24 cellular contexts compared by ENCODE assay signal in genomic region chr12:121849660-121850059, GRCh38. TPM values are rescaled to one million over a fixed set of nuclear protein-coding genes. Genes with fewer than 3 reads are reported as not detected.
DNase-seq lines count a peak whose midpoint lies in the region; ATAC-seq, FAIRE-seq and TF ChIP-seq lines count a peak whose summit lies in the region.
"Had no signal": no experiment of that assay in that cellular context is flagged by ENCODE, and none has a peak within 500 bp of the region (broad histone marks: within the 10 kb centered on the region; RNA-seq: fewer than 3 reads in every experiment).

No MANE protein-coding gene starts in this region.

- CTCF ChIA-PET in GM12878 (lab: Yijun Ruan, JAX) = interaction anchor here (1.4 kb wide), 1 partner anchor 12 kb away, joined by 4 read pairs; no protein-coding TSS in a partner anchor

- H3K9ac ChIP-seq in OCI-LY1 (ENCODE audit: low read length) (no peak overlapping the region), GM12878 (ENCODE audit: control insufficient read depth, insufficient read depth, low read length) (no peak overlapping the region)

- H3K27me3 ChIP-seq in HL-60 (ENCODE audit: insufficient read depth, poor library complexity, severe bottlenecking) (no peaks in the 10 kb centered on the region), OCI-LY1 (ENCODE audit: insufficient read depth, low read length) (no peaks in the 10 kb centered on the region), GM12878 (replicated peaks in 1 of 2; ENCODE audit: control insufficient read depth in 2 of 2, insufficient read depth in 2 of 2, low read length in 1 of 2) (no peaks in the 10 kb centered on the region), heart left ventricle (no peaks in the 10 kb centered on the region)
- H3K27me3 ChIP-seq: body of pancreas, hepatocyte, SJSA1, suprapubic skin had no signal

- no peak for TF ChIP-seq EP300 in GM12878 (IDR thresholded peaks at IDR 0.05; ENCODE audit: borderline replicate concordance in 1 of 2, control insufficient read depth in 1 of 2, low read depth in 2 of 2, low read length in 2 of 2)

- TF ChIP-seq CTCF in HL-60 (IDR thresholded peaks at IDR 0.05; ENCODE audit: insufficient read depth, low read length) = peak; percentile 8
- TF ChIP-seq CTCF in OCI-LY1 (IDR thresholded peaks at IDR 0.05; ENCODE audit: low read length) = no peak
- 0 out of 6 replicates have a peak, but pooled peaks of 1 of the 3 experiments have one; percentile 5 for TF ChIP-seq CTCF in GM12878 (IDR thresholded peaks at IDR 0.05 in 2 of 3, conservative IDR thresholded peaks at IDR 0.05 in 1 of 3; ENCODE audit: control insufficient read depth in 2 of 3, extremely low read depth in 1 of 3, insufficient read depth in 1 of 3, low read depth in 3 of 3, low read length in 3 of 3)
- TF ChIP-seq CTCF in heart left ventricle (IDR thresholded peaks at IDR 0.05) = no peak

- FAIRE-seq in GM12878 (lab: Jason Lieb, UNC) = no peak

- peak; percentile 67 to 94 for DNase-seq in HL-60 (ENCODE audit: low read depth in 1 of 2, low spot score in 1 of 2)
- DNase-seq in GM12878 (ENCODE audit: low read depth, low spot score) = no peak
- no peak for DNase-seq in stimulated activated naive B cell treated with anti-CD40 and anti-IgM and Interleukin-4, amounts not matched to agents 10 μg/mL and 1 μg/mL and 100 μg/mL, for 72 hours
- DNase-seq in heart left ventricle = no peak
- no peak for DNase-seq in NCI-H1105 (lab: John Stamatoyannopoulos, UW)
- DNase-seq in SW 1271 (lab: John Stamatoyannopoulos, UW) = no peak
- DNase-seq: activated B cell treated with CpG ODN at 0.5 μM for 24 hours; activated CD8-positive, alpha-beta T cell treated with anti-CD3 and anti-CD28 coated beads, Interleukin-2, amount 10 ng/mL, durations not matched to agents 7 days and 5 days; activated gamma-delta T cell; body of pancreas; DMS79; effector CD8-positive, alpha-beta T cell; foreskin melanocyte; mucosa of descending colon; NCI-H2171; NCI-H524; PC-9 had no signal

- H3K79me2 ChIP-seq in OCI-LY1 (ENCODE audit: insufficient read depth, low read length) (no peaks in the 10 kb centered on the region), GM12878 (ENCODE audit: control insufficient read depth, insufficient read depth, low read length) (no peaks in the 10 kb centered on the region)
- H3K79me2 ChIP-seq: hepatocyte had no signal

- H3K9me3 Mint-ChIP-seq in stimulated activated naive B cell treated with anti-CD40 and anti-IgM and Interleukin-4, amounts not matched to agents 10 μg/mL and 1 μg/mL and 100 μg/mL, for 72 hours = no peaks in the 10 kb centered on the region
- H3K9me3 Mint-ChIP-seq: activated B cell treated with CpG ODN at 0.5 μM for 24 hours had no signal

- H3K4me1 Mint-ChIP-seq in stimulated activated naive B cell treated with anti-CD40 and anti-IgM and Interleukin-4, amounts not matched to agents 10 μg/mL and 1 μg/mL and 100 μg/mL, for 72 hours = peaks cover 2 to 11% of the 10 kb centered on the region in 2 donors
- H3K4me1 Mint-ChIP-seq: activated B cell treated with CpG ODN at 0.5 μM for 24 hours had no signal

- H3K36me3 ChIP-seq in OCI-LY1 (ENCODE audit: insufficient read depth, low read length) (no peaks in the 10 kb centered on the region), GM12878 (ENCODE audit: control insufficient read depth in 2 of 2, insufficient read depth in 2 of 2, low read length in 1 of 2) (no peaks in the 10 kb centered on the region), heart left ventricle (no peaks in the 10 kb centered on the region)
- H3K36me3 ChIP-seq: prostate gland, SJSA1, suprapubic skin had no signal

- peak overlapping the region; percentile 77 for H3K27ac ChIP-seq in HL-60 (replicated peaks)
- peak overlapping the region; percentile 48 for H3K27ac ChIP-seq in OCI-LY1 (ENCODE audit: low read depth, low read length, poor library complexity, severe bottlenecking)
- no peak overlapping the region for H3K27ac ChIP-seq in GM12878 (ENCODE audit: control insufficient read depth, insufficient read depth)
- no peak overlapping the region for H3K27ac ChIP-seq in heart left ventricle
- H3K27ac ChIP-seq: body of pancreas, hepatocyte, PC-9, prostate gland, SJSA1, suprapubic skin had no signal

- H2AFZ ChIP-seq in OCI-LY1 (ENCODE audit: low read length) (no peak overlapping the region), GM12878 (ENCODE audit: control insufficient read depth, low read depth, low read length) (no peak overlapping the region)
- H2AFZ ChIP-seq: hepatocyte, PC-9 had no signal

- intact Hi-C loops in GM12878 (cut with micrococcal nuclease; ENCODE audit: unreplicated experiment) (no loop called here), heart left ventricle (cut with DNase I) (no loop called here)

- no peaks in the 10 kb centered on the region for H4K20me1 ChIP-seq in OCI-LY1 (ENCODE audit: insufficient read depth, low read length)
- H4K20me1 ChIP-seq in GM12878 (ENCODE audit: control insufficient read depth, insufficient read depth) = no peaks in the 10 kb centered on the region

- in situ Hi-C loops in GM12878 (cut with MboI) = no loop called here

- H3K9me2 ChIP-seq in OCI-LY1 (ENCODE audit: low read depth, low read length) = no peaks in the 10 kb centered on the region

- no TSS peak for BruUV-seq in GM12878 (replicated peaks; lab: Mats Ljungman, UMichigan)

- no peaks in the 10 kb centered on the region for H3F3A ChIP-seq in OCI-LY1 (ENCODE audit: insufficient read depth, low read length)

- H3K4me2 ChIP-seq in OCI-LY1 (ENCODE audit: low read length) (peak overlapping the region; percentile 8; the same call in 1 of the 2 replicates), GM12878 (ENCODE audit: control insufficient read depth, insufficient read depth) (no peak overlapping the region)
- H3K4me2 ChIP-seq: hepatocyte, PC-9 had no signal

- POLR2A ChIA-PET in GM12878 (lab: Charles Lee) = no interaction called here

- no peaks in the 10 kb centered on the region for H3K27me3 Mint-ChIP-seq in stimulated activated naive B cell treated with anti-CD40 and anti-IgM and Interleukin-4, amounts not matched to agents 10 μg/mL and 1 μg/mL and 100 μg/mL, for 72 hours

- no peak for TF ChIP-seq RAD21 in GM12878 (IDR thresholded peaks at IDR 0.05; ENCODE audit: insufficient read depth, low read depth, low read length)

- peak overlapping the region; percentile 6 for H3K4me3 ChIP-seq in HL-60 (replicated peaks; ENCODE audit: insufficient read depth, low read length)
- H3K4me3 ChIP-seq in OCI-LY1 (ENCODE audit: low read depth, low read length, poor library complexity, severe bottlenecking) = no peak overlapping the region
- H3K4me3 ChIP-seq in GM12878 = no peak overlapping the region
- H3K4me3 ChIP-seq in heart left ventricle = no peak overlapping the region
- H3K4me3 ChIP-seq: body of pancreas, hepatocyte, mucosa of descending colon, PC-9, prostate gland, SJSA1, suprapubic skin had no signal

- H3K4me1 ChIP-seq in OCI-LY1 (ENCODE audit: insufficient read depth, low read length, severe bottlenecking) (peaks cover 17% of the 10 kb centered on the region), GM12878 (ENCODE audit: control insufficient read depth, insufficient read depth, low read length) (no peaks in the 10 kb centered on the region), heart left ventricle (no peaks in the 10 kb centered on the region)
- H3K4me1 ChIP-seq: body of pancreas, prostate gland, SJSA1, suprapubic skin had no signal

- RAD21 ChIA-PET in GM12878 (lab: Charles Lee; ENCODE audit: unreplicated experiment) = no interaction called here

- TF ChIP-seq POLR2A in GM12878 (IDR thresholded peaks at IDR 0.05; ENCODE audit: low read depth, low read length) (no peak), heart left ventricle (IDR thresholded peaks at IDR 0.05) (no peak)

- H3K27ac Mint-ChIP-seq in stimulated activated naive B cell treated with anti-CD40 and anti-IgM and Interleukin-4, amounts not matched to agents 10 μg/mL and 1 μg/mL and 100 μg/mL, for 72 hours = peak overlapping the region; percentile 93
- H3K27ac Mint-ChIP-seq: activated B cell treated with CpG ODN at 0.5 μM for 24 hours; activated CD8-positive, alpha-beta T cell treated with anti-CD3 and anti-CD28 coated beads, Interleukin-2, amount 10 ng/mL, durations not matched to agents 7 days and 5 days had no signal

- H3K36me3 Mint-ChIP-seq in stimulated activated naive B cell treated with anti-CD40 and anti-IgM and Interleukin-4, amounts not matched to agents 10 μg/mL and 1 μg/mL and 100 μg/mL, for 72 hours = peaks cover 0 to 3% of the 10 kb centered on the region in 2 donors

- no peak overlapping the region for H3K4me3 Mint-ChIP-seq in stimulated activated naive B cell treated with anti-CD40 and anti-IgM and Interleukin-4, amounts not matched to agents 10 μg/mL and 1 μg/mL and 100 μg/mL, for 72 hours
- H3K4me3 Mint-ChIP-seq: activated B cell treated with CpG ODN at 0.5 μM for 24 hours; activated CD8-positive, alpha-beta T cell treated with anti-CD3 and anti-CD28 coated beads, Interleukin-2, amount 10 ng/mL, durations not matched to agents 7 days and 5 days had no signal

- H3K9me3 ChIP-seq in OCI-LY1 (ENCODE audit: low read length) = no peaks in the 10 kb centered on the region
- no peaks in the 10 kb centered on the region for H3K9me3 ChIP-seq in GM12878 (replicated peaks; ENCODE audit: control insufficient read depth, insufficient read depth, low read length)
- no peaks in the 10 kb centered on the region for H3K9me3 ChIP-seq in heart left ventricle
- H3K9me3 ChIP-seq: body of pancreas, mucosa of descending colon, prostate gland, SJSA1, suprapubic skin had no signal

- SMC1A ChIA-PET in GM12878 (lab: Charles Lee; ENCODE audit: uncharacterized antibody, unreplicated experiment) = no interaction called here

- ATAC-seq in GM12878 (peak; percentile 43), heart left ventricle (no peak)
- peak; percentile 52 to 73 for ATAC-seq in stimulated activated naive B cell treated with anti-CD40 and anti-IgM and Interleukin-4, amounts not matched to agents 10 μg/mL and 1 μg/mL and 100 μg/mL, for 72 hours (replicated peaks)
- ATAC-seq: activated CD8-positive, alpha-beta T cell treated with anti-CD3 and anti-CD28 coated beads, Interleukin-2, amount 10 ng/mL, durations not matched to agents 7 days and 5 days; body of pancreas; mucosa of descending colon had no signal

- 54% methylated on average over 13 of the region's 13 CpGs for WGBS in GM12878 (ENCODE audit: insufficient coverage, insufficient replicate concordance, low lambda C conversion rate, missing lambda C conversion rate)
- WGBS in heart left ventricle, 4 donors = 79 to 86% (median 81%) methylated on average over 13 of the region's 13 CpGs

RNA-seq across cellular contexts. Expression of gene HPD, which starts 9.0 kb away (rescaled TPM):
- not detected in 2 replicates for total RNA-seq in GM12878 (2013; cell fraction: nucleolus; rRNA removed)
- total RNA-seq in GM12878 (2014; rRNA removed) (not detected in 2 replicates), GM12878 (2014; rRNA removed; fragmentation: Illumina TruSeq; extraction: Trizol) (not detected in 2 replicates), GM12878 (2021) (0.13 and 0.28 TPM in 2 replicates), heart left ventricle (1 to 10 TPM in 7 of 9 donors, under 1 TPM in 2; 0.36 to 2.2 (median 1.5) TPM)
- not detected for polyA plus RNA-seq in GM12878 (2011; ENCODE audit: low read depth)
- polyA plus RNA-seq in GM12878 (2011; rRNA removed) (not detected in 2 replicates), GM12878 (2014; fragmentation: Illumina TruSeq; extraction: Trizol) (not detected in 2 replicates), GM12878 (2014; fragmentation: Nextera tagmentation; extraction: Ambion mirVana) (under 1 TPM in 1 of 2 experiments, not detected in 1; 0.04 TPM), GM12878 (2014; rRNA removed) (0.15 and 0.69 TPM in 2 replicates), GM12878 (2016; fragmentation: Nextera tagmentation; extraction: Ambion mirVana) (not detected), heart left ventricle (1 to 10 TPM in 1 of 2 donors, under 1 TPM in 1; 0.55 to 1.1 TPM)
- not detected in 2 replicates for polyA plus RNA-seq in GM12878 (2011; cell fraction: cytosol; rRNA removed)
- not detected in 2 replicates for polyA plus RNA-seq in GM12878 (2011; cell fraction: nucleus; rRNA removed)
- polyA plus RNA-seq in GM12878 (2012) = 0.15 TPM in 1 of 2 replicates, not detected in the other
- not detected in 2 replicates for polyA minus RNA-seq in GM12878 (2011; rRNA and poly(A)+ RNA removed)
- polyA minus RNA-seq in GM12878 (2011; cell fraction: cytosol; rRNA and poly(A)+ RNA removed) = not detected in 2 replicates
- polyA minus RNA-seq in GM12878 (2011; cell fraction: nucleus; rRNA and poly(A)+ RNA removed) = not detected in 2 replicates
- total RNA-seq: activated B cell treated with CpG ODN at 0.5 μM for 24 hours; activated CD8-positive, alpha-beta T cell treated with anti-CD3 and anti-CD28 coated beads, Interleukin-2, amount 10 ng/mL, durations not matched to agents 7 days and 5 days; cerebellum; T-helper 2 cell treated with Interferon-gamma antibody and Interleukin-4, amounts not matched to agents 100 ng/mL and 5 ng/mL, for 36 hours had no signal

RNA-seq across cellular contexts. Expression of gene PSMD9, which starts 38.9 kb away (rescaled TPM):
- total RNA-seq in GM12878 (2013; cell fraction: nucleolus; rRNA removed) = 28.4 and 30.3 TPM in 2 replicates
- total RNA-seq in GM12878 (2014; rRNA removed) = 80.8 and 110 TPM in 2 replicates
- total RNA-seq in GM12878 (2014; rRNA removed; fragmentation: Illumina TruSeq; extraction: Trizol) = 32.4 and 39.3 TPM in 2 replicates
- 51.1 and 70.0 TPM in 2 replicates for total RNA-seq in GM12878 (2021)
- 16.7 TPM for polyA plus RNA-seq in GM12878 (2011; ENCODE audit: low read depth)
- polyA plus RNA-seq in GM12878 (2011; rRNA removed) = 38.2 and 46.3 TPM in 2 replicates
- polyA plus RNA-seq in GM12878 (2011; cell fraction: cytosol; rRNA removed) = 65.5 and 93.4 TPM in 2 replicates
- polyA plus RNA-seq in GM12878 (2011; cell fraction: nucleus; rRNA removed) = 46.5 and 60.9 TPM in 2 replicates
- polyA plus RNA-seq in GM12878 (2012) = 37.3 and 39.3 TPM in 2 replicates
- 13.0 and 26.1 TPM in 2 replicates for polyA plus RNA-seq in GM12878 (2014; fragmentation: Illumina TruSeq; extraction: Trizol)
- polyA plus RNA-seq in GM12878 (2014; fragmentation: Nextera tagmentation; extraction: Ambion mirVana) = 10 to 100 TPM; 14.6 to 33.7 TPM
- 82.8 and 114 TPM in 2 replicates for polyA plus RNA-seq in GM12878 (2014; rRNA removed)
- polyA plus RNA-seq in GM12878 (2016; fragmentation: Nextera tagmentation; extraction: Ambion mirVana) = 100 to 1,000 TPM; 132 to 152 TPM
- 23.6 and 28.5 TPM in 2 replicates for polyA minus RNA-seq in GM12878 (2011; rRNA and poly(A)+ RNA removed)
- polyA minus RNA-seq in GM12878 (2011; cell fraction: cytosol; rRNA and poly(A)+ RNA removed) = 12.4 and 18.6 TPM in 2 replicates
- 6.6 and 13.1 TPM in 2 replicates for polyA minus RNA-seq in GM12878 (2011; cell fraction: nucleus; rRNA and poly(A)+ RNA removed)
- 10 to 100 TPM; 28.8 to 47.8 (median 37.9) TPM for total RNA-seq in heart left ventricle
- 100 to 1,000 TPM in 1 of 2 donors, 10 to 100 TPM in 1; 24.8 to 133 TPM for polyA plus RNA-seq in heart left ventricle

RNA-seq across cellular contexts. Expression of gene SETD1B, which starts 45.9 kb away (rescaled TPM):
- 8.1 and 10.1 TPM in 2 replicates for total RNA-seq in GM12878 (2013; cell fraction: nucleolus; rRNA removed)
- total RNA-seq in GM12878 (2014; rRNA removed) = 1.8 and 2.1 TPM in 2 replicates
- total RNA-seq in GM12878 (2014; rRNA removed; fragmentation: Illumina TruSeq; extraction: Trizol) = 1.3 TPM in 2 replicates
- 15.5 and 17.3 TPM in 2 replicates for total RNA-seq in GM12878 (2021)
- polyA plus RNA-seq in GM12878 (2011; ENCODE audit: low read depth) = 2.0 TPM
- 0.27 and 0.50 TPM in 2 replicates for polyA plus RNA-seq in GM12878 (2011; rRNA removed)
- polyA plus RNA-seq in GM12878 (2011; cell fraction: cytosol; rRNA removed) = 0.67 and 0.76 TPM in 2 replicates
- 3.1 and 6.2 TPM in 2 replicates for polyA plus RNA-seq in GM12878 (2011; cell fraction: nucleus; rRNA removed)
- polyA plus RNA-seq in GM12878 (2012) = 4.3 and 5.9 TPM in 2 replicates
- 1.7 and 3.6 TPM in 2 replicates for polyA plus RNA-seq in GM12878 (2014; fragmentation: Illumina TruSeq; extraction: Trizol)
- polyA plus RNA-seq in GM12878 (2014; fragmentation: Nextera tagmentation; extraction: Ambion mirVana) = 1 to 10 TPM in 1 of 2 experiments, under 1 TPM in 1; 0.53 to 1.7 TPM
- 4.9 and 7.5 TPM in 2 replicates for polyA plus RNA-seq in GM12878 (2014; rRNA removed)
- 1 to 10 TPM; 1.2 to 1.5 TPM for polyA plus RNA-seq in GM12878 (2016; fragmentation: Nextera tagmentation; extraction: Ambion mirVana)
- polyA minus RNA-seq in GM12878 (2011; rRNA and poly(A)+ RNA removed) = 1.3 and 1.4 TPM in 2 replicates
- polyA minus RNA-seq in GM12878 (2011; cell fraction: cytosol; rRNA and poly(A)+ RNA removed) = 2.3 and 3.3 TPM in 2 replicates
- 1.6 and 3.5 TPM in 2 replicates for polyA minus RNA-seq in GM12878 (2011; cell fraction: nucleus; rRNA and poly(A)+ RNA removed)
- 10 to 100 TPM in 5 of 9 donors, 1 to 10 TPM in 4; 6.2 to 17.0 (median 12.0) TPM for total RNA-seq in heart left ventricle
- polyA plus RNA-seq in heart left ventricle = 1 to 10 TPM; 6.9 to 7.2 TPM

RNA-seq across cellular contexts. Expression of gene RHOF, which starts 56.2 kb away (rescaled TPM):
- total RNA-seq in GM12878 (2013; cell fraction: nucleolus; rRNA removed) = 111 and 129 TPM in 2 replicates
- total RNA-seq in GM12878 (2014; rRNA removed) (58.0 and 58.8 TPM in 2 replicates), GM12878 (2014; rRNA removed; fragmentation: Illumina TruSeq; extraction: Trizol) (32.8 and 32.9 TPM in 2 replicates), GM12878 (2021) (72.8 and 78.7 TPM in 2 replicates), heart left ventricle (10 to 100 TPM; 18.8 to 45.2 (median 26.6) TPM)
- polyA plus RNA-seq in GM12878 (2011; ENCODE audit: low read depth) = 11.6 TPM
- polyA plus RNA-seq in GM12878 (2011; rRNA removed) (25.4 and 40.8 TPM in 2 replicates), GM12878 (2014; fragmentation: Illumina TruSeq; extraction: Trizol) (28.5 and 36.5 TPM in 2 replicates), GM12878 (2014; fragmentation: Nextera tagmentation; extraction: Ambion mirVana) (1 to 10 TPM; 6.1 to 6.4 TPM), GM12878 (2014; rRNA removed) (66.1 and 75.8 TPM in 2 replicates), GM12878 (2016; fragmentation: Nextera tagmentation; extraction: Ambion mirVana) (10 to 100 TPM; 38.9 to 40.5 TPM), heart left ventricle (10 to 100 TPM; 18.8 to 23.8 TPM)
- 71.0 and 80.5 TPM in 2 replicates for polyA plus RNA-seq in GM12878 (2011; cell fraction: cytosol; rRNA removed)
- polyA plus RNA-seq in GM12878 (2011; cell fraction: nucleus; rRNA removed) = 76.9 and 97.7 TPM in 2 replicates
- 38.5 and 51.6 TPM in 2 replicates for polyA plus RNA-seq in GM12878 (2012)
- polyA minus RNA-seq in GM12878 (2011; rRNA and poly(A)+ RNA removed) = 45.1 and 66.7 TPM in 2 replicates
- polyA minus RNA-seq in GM12878 (2011; cell fraction: cytosol; rRNA and poly(A)+ RNA removed) = 58.2 and 58.8 TPM in 2 replicates
- polyA minus RNA-seq in GM12878 (2011; cell fraction: nucleus; rRNA and poly(A)+ RNA removed) = 35.3 and 53.2 TPM in 2 replicates

Comparison
In these comparisons a context has a peak if more than half of its experiments do, and no peak if none do; other contexts are left out.
1. DNase-seq: peak in HL-60 (2 of 2); none in GM12878 (single experiment), stimulated activated naive B cell treated with anti-CD40 and anti-IgM and Interleukin-4, amounts not matched to agents 10 μg/mL and 1 μg/mL and 100 μg/mL, for 72 hours (single experiment), heart left ventricle (0 of 5), NCI-H1105 (single experiment) and SW 1271 (0 of 2).
2. H3K27ac ChIP-seq: peak in HL-60 (single experiment) and OCI-LY1 (single experiment); none in GM12878 (single experiment) and heart left ventricle (0 of 12).
3. ATAC-seq: peak in GM12878 (single experiment) and stimulated activated naive B cell treated with anti-CD40 and anti-IgM and Interleukin-4, amounts not matched to agents 10 μg/mL and 1 μg/mL and 100 μg/mL, for 72 hours (2 of 2); none in heart left ventricle (0 of 4).